Comparison of ENCODE assay signal across 8 cellular contexts in the genomic region with DNA sequence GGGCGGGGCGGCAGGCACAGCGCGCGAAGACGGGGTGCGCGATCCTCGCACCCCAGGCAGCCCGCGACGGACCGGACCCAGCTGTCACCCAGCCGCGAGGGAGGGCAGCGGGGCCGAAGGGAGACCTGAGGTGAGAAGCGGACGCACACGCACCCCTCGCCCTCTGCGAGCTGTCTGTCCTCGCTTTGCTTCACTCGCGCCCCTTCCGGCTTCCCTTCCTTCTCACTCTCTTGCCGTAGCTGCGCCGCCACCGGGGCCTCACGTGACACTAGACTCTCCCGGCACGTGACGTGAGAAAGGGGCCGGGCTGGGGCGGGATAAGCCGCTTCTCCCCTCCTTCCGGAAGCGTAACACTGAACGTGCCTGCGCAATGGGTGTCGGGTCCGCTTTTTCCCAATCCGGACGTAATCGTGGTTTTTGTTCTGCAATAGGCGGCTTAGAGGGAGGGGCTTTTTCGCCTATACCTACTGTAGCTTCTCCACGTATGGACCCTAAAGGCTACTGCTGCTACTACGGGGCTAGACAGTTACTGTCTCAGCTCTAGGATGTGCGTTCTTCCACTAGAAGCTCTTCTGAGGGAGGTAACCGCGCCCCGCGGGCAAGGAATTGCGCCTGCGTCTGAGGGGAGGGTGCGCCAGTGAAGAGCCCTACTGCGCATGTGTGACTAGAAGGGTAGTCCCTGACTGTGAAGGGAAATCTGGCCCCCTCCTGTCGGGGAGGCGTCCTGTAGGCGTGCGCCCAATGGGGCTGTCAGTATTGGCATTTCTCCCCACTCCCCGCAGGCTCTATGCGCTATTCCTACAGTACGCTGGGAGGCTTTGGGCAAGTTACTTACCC. TPM values are rescaled to one million over a fixed set of nuclear protein-coding genes. Genes with fewer than 3 reads are reported as not detected.
DNase-seq lines count a peak whose midpoint lies in the region; ATAC-seq and TF ChIP-seq lines count a peak whose summit lies in the region.

A gene (minus strand): TSS at position 270 of the 837 bp plus-strand sequence. CDS start 434 bp downstream, outside the sequence.
A gene with protein sequence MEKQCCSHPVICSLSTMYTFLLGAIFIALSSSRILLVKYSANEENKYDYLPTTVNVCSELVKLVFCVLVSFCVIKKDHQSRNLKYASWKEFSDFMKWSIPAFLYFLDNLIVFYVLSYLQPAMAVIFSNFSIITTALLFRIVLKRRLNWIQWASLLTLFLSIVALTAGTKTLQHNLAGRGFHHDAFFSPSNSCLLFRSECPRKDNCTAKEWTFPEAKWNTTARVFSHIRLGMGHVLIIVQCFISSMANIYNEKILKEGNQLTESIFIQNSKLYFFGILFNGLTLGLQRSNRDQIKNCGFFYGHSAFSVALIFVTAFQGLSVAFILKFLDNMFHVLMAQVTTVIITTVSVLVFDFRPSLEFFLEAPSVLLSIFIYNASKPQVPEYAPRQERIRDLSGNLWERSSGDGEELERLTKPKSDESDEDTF (plus strand): TSS at position 353 of the 837 bp plus-strand sequence. CDS start 1,359 bp downstream, outside the sequence.

- peak within 1 kb of the TSS; percentile 81 for H3K9ac ChIP-seq in fibroblast of lung (ENCODE audit: insufficient read depth, low read length)

- peak within 1 kb of the TSS; percentile 97 for H3K4me3 Mint-ChIP-seq in activated T-helper 17 cell treated with anti-CD3 and anti-CD28 coated beads, Interleukin-2, amount 50 U/mL, for 72 hours
- peak within 1 kb of the TSS; percentile 93 to 100 (median 98) for H3K4me3 Mint-ChIP-seq in naive thymus-derived CD4-positive, alpha-beta T cell
- H3K4me3 Mint-ChIP-seq in stimulated activated naive B cell treated with anti-CD40 and anti-IgM and Interleukin-4, amounts not matched to agents 10 μg/mL and 1 μg/mL and 100 μg/mL, for 72 hours: peak within 1 kb of the TSS; percentile 90 to 96

- H3K4me1 ChIP-seq in fibroblast of lung (ENCODE audit: control insufficient read depth, extremely low read depth, insufficient read depth, low read length): peaks cover 9% of the 10 kb centered on the region
- peaks cover 13 to 15% of the 10 kb centered on the region in 2 donors for H3K4me1 ChIP-seq in naive thymus-derived CD4-positive, alpha-beta T cell (ENCODE audit: control insufficient read depth in 2 of 2, insufficient read depth in 2 of 2, low read length in 2 of 2)

- peak within 1 kb of the TSS; percentile 97 for H3K27ac Mint-ChIP-seq in activated T-helper 17 cell treated with anti-CD3 and anti-CD28 coated beads, Interleukin-2, amount 50 U/mL, for 72 hours
- H3K27ac Mint-ChIP-seq in naive thymus-derived CD4-positive, alpha-beta T cell: peak within 1 kb of the TSS; percentile 96 to 100 (median 99)
- peak within 1 kb of the TSS; percentile 97 for H3K27ac Mint-ChIP-seq in stimulated activated naive B cell treated with anti-CD40 and anti-IgM and Interleukin-4, amounts not matched to agents 10 μg/mL and 1 μg/mL and 100 μg/mL, for 72 hours

- H4K20me1 ChIP-seq in fibroblast of lung (ENCODE audit: control insufficient read depth, extremely low read depth, insufficient read depth, low read length): no peaks in the 10 kb centered on the region

- H3K27me3 ChIP-seq in fibroblast of lung (ENCODE audit: control insufficient read depth, insufficient read depth, low read length): no peaks in the 10 kb centered on the region
- no peaks in the 10 kb centered on the region for H3K27me3 ChIP-seq in naive thymus-derived CD4-positive, alpha-beta T cell (ENCODE audit: control insufficient read depth in 2 of 2, insufficient read depth in 2 of 2, low read length in 2 of 2)

- H3K4me2 ChIP-seq in fibroblast of lung (ENCODE audit: extremely low read depth, insufficient read depth, low read length): peak within 1 kb of the TSS; percentile 86

- peaks cover 35% of the 10 kb centered on the region for H3K4me1 Mint-ChIP-seq in activated T-helper 17 cell treated with anti-CD3 and anti-CD28 coated beads, Interleukin-2, amount 50 U/mL, for 72 hours
- peaks cover 25 to 73% (median 59%) of the 10 kb centered on the region in 7 donors for H3K4me1 Mint-ChIP-seq in naive thymus-derived CD4-positive, alpha-beta T cell
- H3K4me1 Mint-ChIP-seq in stimulated activated naive B cell treated with anti-CD40 and anti-IgM and Interleukin-4, amounts not matched to agents 10 μg/mL and 1 μg/mL and 100 μg/mL, for 72 hours: peaks cover 20 to 32% of the 10 kb centered on the region in 2 donors

- peak within 1 kb of the TSS; percentile 99 for H3K4me3 ChIP-seq in LNCaP clone FGC (ENCODE audit: low read depth, low read length)
- H3K4me3 ChIP-seq in fibroblast of lung (replicated peaks in 1 of 4; ENCODE audit: control extremely low read depth in 1 of 4, insufficient read depth in 1 of 4, low read depth in 3 of 4, low read length in 4 of 4): peak within 1 kb of the TSS; percentile 86 to 98 (median 95)
- H3K4me3 ChIP-seq in naive thymus-derived CD4-positive, alpha-beta T cell (ENCODE audit: low read length): peak within 1 kb of the TSS; percentile 86

- POLR2A ChIA-PET in RWPE1 (lab: Yijun Ruan, JAX; ENCODE audit: low non-redundant PET): interaction anchor here (0.6 to 0.8 kb wide), 2 partner anchors 79 to 921 kb away, joined by 3 to 4 read pairs; no protein-coding TSS in a partner anchor
- POLR2A ChIA-PET in naive thymus-derived CD4-positive, alpha-beta T cell (lab: Charles Lee): interaction anchor here (0.5 to 3.7 kb wide), 14 partner anchors 10 to 953 kb away, joined by 3 to 24 read pairs (median 4); a partner anchor contains a TSS

- ATAC-seq in activated T-helper 17 cell treated with anti-CD3 and anti-CD28 coated beads, Interleukin-2, amount 50 U/mL, for 72 hours (replicated peaks): peak; percentile 85
- peak; percentile 88 for ATAC-seq in naive thymus-derived CD4-positive, alpha-beta T cell
- ATAC-seq in stimulated activated naive B cell treated with anti-CD40 and anti-IgM and Interleukin-4, amounts not matched to agents 10 μg/mL and 1 μg/mL and 100 μg/mL, for 72 hours (replicated peaks): peak; percentile 82 to 89

- no peaks in the 10 kb centered on the region for H3K9me3 ChIP-seq in fibroblast of lung (ENCODE audit: control insufficient read depth, insufficient read depth, low read depth, low read length)
- H3K9me3 ChIP-seq in naive thymus-derived CD4-positive, alpha-beta T cell (ENCODE audit: control insufficient read depth in 2 of 3, low read length in 3 of 3): no peaks in the 10 kb centered on the region

- no peaks in the 10 kb centered on the region for H3K9me3 Mint-ChIP-seq in activated T-helper 17 cell treated with anti-CD3 and anti-CD28 coated beads, Interleukin-2, amount 50 U/mL, for 72 hours
- H3K9me3 Mint-ChIP-seq in naive thymus-derived CD4-positive, alpha-beta T cell: peaks cover 0 to 7% (median 0%) of the 10 kb centered on the region in 11 donors
- no peaks in the 10 kb centered on the region for H3K9me3 Mint-ChIP-seq in stimulated activated naive B cell treated with anti-CD40 and anti-IgM and Interleukin-4, amounts not matched to agents 10 μg/mL and 1 μg/mL and 100 μg/mL, for 72 hours

- CTCF ChIA-PET in RWPE1 (lab: Yijun Ruan, JAX): interaction anchor here (0.6 to 0.9 kb wide), 4 partner anchors 31 to 1495 kb away, joined by 3 to 4 read pairs (median 3); a partner anchor contains a TSS
- CTCF ChIA-PET in naive thymus-derived CD4-positive, alpha-beta T cell (lab: Charles Lee): interaction anchor here (0.6 to 0.7 kb wide), 2 partner anchors 415 to 425 kb away, joined by 3 to 5 read pairs; no protein-coding TSS in a partner anchor

- H3K27me3 Mint-ChIP-seq in activated T-helper 17 cell treated with anti-CD3 and anti-CD28 coated beads, Interleukin-2, amount 50 U/mL, for 72 hours: no peaks in the 10 kb centered on the region
- no peaks in the 10 kb centered on the region for H3K27me3 Mint-ChIP-seq in naive thymus-derived CD4-positive, alpha-beta T cell
- no peaks in the 10 kb centered on the region for H3K27me3 Mint-ChIP-seq in stimulated activated naive B cell treated with anti-CD40 and anti-IgM and Interleukin-4, amounts not matched to agents 10 μg/mL and 1 μg/mL and 100 μg/mL, for 72 hours

- H3K79me2 ChIP-seq in fibroblast of lung (ENCODE audit: control insufficient read depth, insufficient read depth, low read length): peaks cover 42% of the 10 kb centered on the region

- peak within 1 kb of the TSS; percentile 97 for H3K27ac ChIP-seq in RWPE1
- H3K27ac ChIP-seq in fibroblast of lung (ENCODE audit: insufficient read depth, low read length): peak within 1 kb of the TSS; percentile 94
- H3K27ac ChIP-seq in naive thymus-derived CD4-positive, alpha-beta T cell (ENCODE audit: low read depth, low read length): peak within 1 kb of the TSS; percentile 91

- intact Hi-C loops in naive thymus-derived CD4-positive, alpha-beta T cell (cut with micrococcal nuclease): loop anchor here (1.0 to 10.0 kb wide), 26 partner anchors 15 to 1653 kb away; a partner anchor contains a TSS

- peak; percentile 99 for DNase-seq in EL
- peak; percentile 97 for DNase-seq in GOT3 (lab: John Stamatoyannopoulos, UW)
- DNase-seq in LNCaP clone FGC (ENCODE audit: low read depth): peak; percentile 92
- DNase-seq in RWPE1 (ENCODE audit: low spot score): peak; percentile 98
- DNase-seq in fibroblast of lung (ENCODE audit: low read depth in 2 of 2): peak; percentile 98 to 99
- DNase-seq in naive thymus-derived CD4-positive, alpha-beta T cell: peak; percentile 97 to 100 (median 99)
- peak; percentile 98 for DNase-seq in stimulated activated naive B cell treated with anti-CD40 and anti-IgM and Interleukin-4, amounts not matched to agents 10 μg/mL and 1 μg/mL and 100 μg/mL, for 72 hours

- peak within 1 kb of the TSS; percentile 89 for H2AFZ ChIP-seq in fibroblast of lung (ENCODE audit: low read length)

- no peak for TF ChIP-seq CTCF in LNCaP clone FGC (IDR thresholded peaks at IDR 0.05; ENCODE audit: control insufficient read depth, extremely low read depth, insufficient read depth)
- no peak for TF ChIP-seq CTCF in RWPE1 (conservative IDR thresholded peaks at IDR 0.05; ENCODE audit: low read depth)
- TF ChIP-seq CTCF in fibroblast of lung (conservative IDR thresholded peaks at IDR 0.05 in 1 of 2, IDR thresholded peaks at IDR 0.05 in 1 of 2; ENCODE audit: low read depth in 1 of 2, low read length in 2 of 2): no peak

- H3K36me3 ChIP-seq in fibroblast of lung (ENCODE audit: control insufficient read depth, insufficient read depth, low read length): no peaks in the 10 kb centered on the region
- peaks cover 0 to 8% (median 0%) of the 10 kb centered on the region in 3 experiments for H3K36me3 ChIP-seq in naive thymus-derived CD4-positive, alpha-beta T cell (ENCODE audit: control insufficient read depth in 2 of 3, insufficient read depth in 3 of 3, low read length in 3 of 3)

- H3K36me3 Mint-ChIP-seq in activated T-helper 17 cell treated with anti-CD3 and anti-CD28 coated beads, Interleukin-2, amount 50 U/mL, for 72 hours (ENCODE audit: low read depth): peaks cover 67% of the 10 kb centered on the region
- peaks cover 3 to 31% (median 21%) of the 10 kb centered on the region in 5 donors for H3K36me3 Mint-ChIP-seq in naive thymus-derived CD4-positive, alpha-beta T cell
- peaks cover 22 to 35% of the 10 kb centered on the region in 2 donors for H3K36me3 Mint-ChIP-seq in stimulated activated naive B cell treated with anti-CD40 and anti-IgM and Interleukin-4, amounts not matched to agents 10 μg/mL and 1 μg/mL and 100 μg/mL, for 72 hours

RNA-seq across cellular contexts. Expression of the first gene that starts in this region (rescaled TPM):
- 10 to 100 TPM; 34.6 to 65.3 TPM for total RNA-seq in activated T-helper 17 cell treated with anti-CD3 and anti-CD28 coated beads, Interleukin-2, amount 50 U/mL, for 72 hours
- total RNA-seq in fibroblast of lung: 92.2 and 95.8 TPM in 2 replicates
- 65.2 and 68.4 TPM in 2 replicates for polyA plus RNA-seq in fibroblast of lung
- 58.9 and 67.2 TPM in 2 replicates for polyA plus RNA-seq in fibroblast of lung (2012)
- polyA minus RNA-seq in fibroblast of lung (ENCODE audit: low replicate concordance): 5.7 and 10.9 TPM in 2 replicates
- total RNA-seq in naive thymus-derived CD4-positive, alpha-beta T cell: 10 to 100 TPM; 35.1 to 65.8 (median 50.3) TPM
- polyA plus RNA-seq in naive thymus-derived CD4-positive, alpha-beta T cell: 10 to 100 TPM; 70.9 to 75.8 TPM

RNA-seq across cellular contexts. Expression of the second gene that starts in this region (rescaled TPM):
- 10 to 100 TPM; 18.1 to 19.8 TPM for total RNA-seq in activated T-helper 17 cell treated with anti-CD3 and anti-CD28 coated beads, Interleukin-2, amount 50 U/mL, for 72 hours
- total RNA-seq in fibroblast of lung: 22.6 and 35.3 TPM in 2 replicates
- 44.7 and 70.4 TPM in 2 replicates for polyA plus RNA-seq in fibroblast of lung
- polyA plus RNA-seq in fibroblast of lung (2012): 20.9 and 33.2 TPM in 2 replicates
- polyA minus RNA-seq in fibroblast of lung (ENCODE audit: low replicate concordance): 6.8 and 12.3 TPM in 2 replicates
- total RNA-seq in naive thymus-derived CD4-positive, alpha-beta T cell: 10 to 100 TPM; 10.4 to 24.6 (median 20.8) TPM
- 10 to 100 TPM; 16.3 to 17.3 TPM for polyA plus RNA-seq in naive thymus-derived CD4-positive, alpha-beta T cell

Comparison
In these comparisons a context has a peak if more than half of its experiments do, and no peak if none do; other contexts are left out.
1. Peak in every context shown above with its lines: DNase-seq, ATAC-seq, H3K4me3 ChIP-seq and H3K27ac ChIP-seq.